Comparison of ENCODE assay signal across 31 cellular contexts in genomic region chr18:673317-673716, GRCh38.
"Had no signal": no experiment of that assay in that cellular context is flagged by ENCODE, and none has a peak within 500 bp of the region (broad histone marks: within the 10 kb centered on the region; RNA-seq: fewer than 3 reads in every experiment).

No MANE protein-coding gene starts in this region.

- H3K27ac Mint-ChIP-seq: activated CD4-positive, alpha-beta memory T cell treated with anti-CD3 and anti-CD28 coated beads, Interleukin-2, amount 10 ng/mL, durations not matched to agents 7 days and 5 days; activated CD4-positive, alpha-beta T cell treated with anti-CD3 and anti-CD28 coated beads for 36 hours; activated CD4-positive, alpha-beta T cell treated with anti-CD3 and anti-CD28 coated beads, Interleukin-2, amount 10 ng/mL, durations not matched to agents 24 days and 14 days; activated naive CD8-positive, alpha-beta T cell; activated T-cell treated with anti-CD3 and anti-CD28 coated beads, Interleukin-2, amount 50 U/mL, for 24 hours; effector memory CD8-positive, alpha-beta T cell had no signal

- H3K27me3 Mint-ChIP-seq: activated CD4-positive, alpha-beta memory T cell treated with anti-CD3 and anti-CD28 coated beads, Interleukin-2, amount 10 ng/mL, durations not matched to agents 7 days and 5 days; activated CD4-positive, alpha-beta T cell treated with anti-CD3 and anti-CD28 coated beads for 36 hours; activated CD4-positive, alpha-beta T cell treated with anti-CD3 and anti-CD28 coated beads, Interleukin-2, amount 10 ng/mL, durations not matched to agents 24 days and 14 days; activated naive CD8-positive, alpha-beta T cell; activated T-cell treated with anti-CD3 and anti-CD28 coated beads, Interleukin-2, amount 50 U/mL, for 24 hours; activated T-helper 17 cell treated with anti-CD3 and anti-CD28 coated beads, Interleukin-2, amount 50 U/mL, for 72 hours; effector memory CD8-positive, alpha-beta T cell had no signal

- H3K4me3 Mint-ChIP-seq: activated CD4-positive, alpha-beta memory T cell treated with anti-CD3 and anti-CD28 coated beads, Interleukin-2, amount 10 ng/mL, durations not matched to agents 7 days and 5 days; activated CD4-positive, alpha-beta T cell treated with anti-CD3 and anti-CD28 coated beads for 36 hours; activated CD4-positive, alpha-beta T cell treated with anti-CD3 and anti-CD28 coated beads, Interleukin-2, amount 10 ng/mL, durations not matched to agents 24 days and 14 days; activated naive CD8-positive, alpha-beta T cell; activated T-cell treated with anti-CD3 and anti-CD28 coated beads, Interleukin-2, amount 50 U/mL, for 24 hours; activated T-helper 17 cell treated with anti-CD3 and anti-CD28 coated beads, Interleukin-2, amount 50 U/mL, for 72 hours; effector memory CD8-positive, alpha-beta T cell had no signal

- H3K9me3 ChIP-seq: esophagus muscularis mucosa, gastrocnemius medialis had no signal

- H3K27ac ChIP-seq: brain microvascular endothelial cell, foreskin keratinocyte, gastrocnemius medialis had no signal

- ATAC-seq: activated CD4-positive, alpha-beta T cell treated with anti-CD3 and anti-CD28 coated beads for 36 hours; activated T-helper 17 cell treated with anti-CD3 and anti-CD28 coated beads, Interleukin-2, amount 50 U/mL, for 72 hours; effector memory CD8-positive, alpha-beta T cell; foreskin keratinocyte; gastrocnemius medialis had no signal

- H3K4me1 Mint-ChIP-seq: activated CD4-positive, alpha-beta T cell treated with anti-CD3 and anti-CD28 coated beads for 36 hours had no signal

- DNase-seq: activated CD4-positive, alpha-beta memory T cell treated with anti-CD3 and anti-CD28 coated beads, Interleukin-2, amount 10 ng/mL, durations not matched to agents 7 days and 5 days; activated CD4-positive, alpha-beta T cell treated with anti-CD3 and anti-CD28 coated beads for 36 hours; activated CD4-positive, alpha-beta T cell treated with anti-CD3 and anti-CD28 coated beads, Interleukin-2, amount 10 ng/mL, durations not matched to agents 24 days and 14 days; activated CD4-positive, alpha-beta T cell treated with anti-CD3 and anti-CD28 coated beads, Interleukin-2, amount 50 U/mL, for 4 hours; activated CD4-positive, CD25-positive, alpha-beta regulatory T cell; activated CD4-positive, CD25-positive, alpha-beta regulatory T cell treated with anti-CD3 and anti-CD28 coated beads, Interleukin-2, amount 50 U/mL, for 72 hours; activated CD8-positive, alpha-beta memory T cell treated with anti-CD3 and anti-CD28 coated beads, Interleukin-2, amount 50 U/mL, for 48 hours; activated effector memory CD4-positive, alpha-beta T cell treated with Interleukin-2 at 50 U/mL for 16 hours; activated gamma-delta T cell treated with Interleukin-2 at 50 U/mL for 16 hours; activated naive CD4-positive, alpha-beta T cell treated with anti-CD3 and anti-CD28 coated beads, Interleukin-2, amount 50 U/mL, for 16 hours; activated naive CD4-positive, alpha-beta T cell treated with Interleukin-2 at 50 U/mL for 16 hours; activated T-cell treated with anti-CD3 and anti-CD28 coated beads for 4 hours; activated T-cell treated with anti-CD3 and anti-CD28 coated beads, Interleukin-2, amount 50 U/mL, for 24 hours; amniotic stem cell; anterior cingulate cortex; brain microvascular endothelial cell; caudate nucleus; cortex of kidney; dermis blood vessel endothelial cell; effector CD4-positive, alpha-beta T cell; effector memory CD8-positive, alpha-beta T cell; erythroblast; foreskin keratinocyte; gastrocnemius medialis; T-helper 2 cell had no signal

- H3K9me3 Mint-ChIP-seq: activated CD4-positive, alpha-beta memory T cell treated with anti-CD3 and anti-CD28 coated beads, Interleukin-2, amount 10 ng/mL, durations not matched to agents 7 days and 5 days; activated CD4-positive, alpha-beta T cell treated with anti-CD3 and anti-CD28 coated beads, Interleukin-2, amount 10 ng/mL, durations not matched to agents 24 days and 14 days; activated T-cell treated with anti-CD3 and anti-CD28 coated beads, Interleukin-2, amount 50 U/mL, for 24 hours; activated T-helper 17 cell treated with anti-CD3 and anti-CD28 coated beads, Interleukin-2, amount 50 U/mL, for 72 hours; effector memory CD8-positive, alpha-beta T cell had no signal

- H3K27me3 ChIP-seq: brain microvascular endothelial cell, esophagus muscularis mucosa, foreskin keratinocyte, gastrocnemius medialis had no signal

- H3K4me1 ChIP-seq: foreskin keratinocyte, gastrocnemius medialis had no signal

- FAIRE-seq: astrocyte, bronchial epithelial cell, colon had no signal

- H3K4me3 ChIP-seq: esophagus muscularis mucosa, gastrocnemius medialis had no signal
